ENCODE assay signal across 3 cellular contexts in genomic region chr1:150555198-150555970, GRCh38.
TF ChIP-seq lines count a peak whose summit lies in the region.

No MANE protein-coding gene starts in this region.

TF ChIP-seq in GM23338, 12 proteins besides CTCF, POLR2A, EP300 and RAD21:
- TF ChIP-seq STAT1 (IDR thresholded peaks at IDR 0.05; ENCODE audit: unreplicated experiment) (no peak), ZNF114 (CRISPR knock-in tag; IDR thresholded peaks at IDR 0.05) (no peak)

TF ChIP-seq in WTC11, 78 proteins besides CTCF, POLR2A, EP300 and RAD21:
- no peak for TF ChIP-seq MAX (CRISPR knock-in tag; IDR thresholded peaks at IDR 0.05)
- TF ChIP-seq NR3C1 (CRISPR knock-in tag; conservative IDR thresholded peaks at IDR 0.05; ENCODE audit: low read depth): no peak
- no peak for TF ChIP-seq NFYB (CRISPR knock-in tag; conservative IDR thresholded peaks at IDR 0.05; ENCODE audit: low read depth)
- no peak for TF ChIP-seq PREB (CRISPR knock-in tag; IDR thresholded peaks at IDR 0.05; ENCODE audit: borderline replicate concordance)
- no peak for TF ChIP-seq NR1H2 (CRISPR knock-in tag; IDR thresholded peaks at IDR 0.05)
- TF ChIP-seq GRHL2 (CRISPR knock-in tag; IDR thresholded peaks at IDR 0.05; ENCODE audit: insufficient replicate concordance, severe bottlenecking): no peak
- TF ChIP-seq TEAD1 (CRISPR knock-in tag; IDR thresholded peaks at IDR 0.05): no peak
- no peak for TF ChIP-seq EMX1 (CRISPR knock-in tag; IDR thresholded peaks at IDR 0.05)
- TF ChIP-seq ERG (CRISPR knock-in tag; IDR thresholded peaks at IDR 0.05): no peak
- TF ChIP-seq ZNF317 (CRISPR knock-in tag; IDR thresholded peaks at IDR 0.05; ENCODE audit: borderline replicate concordance, low read depth): no peak
- no peak for TF ChIP-seq IRF1 (CRISPR knock-in tag; IDR thresholded peaks at IDR 0.05)
- TF ChIP-seq ZNF263 (CRISPR knock-in tag; IDR thresholded peaks at IDR 0.05; ENCODE audit: low read depth): no peak

TF ChIP-seq in endothelial cell of umbilical vein, 7 proteins besides CTCF, POLR2A, EP300 and RAD21:
- no peak for TF ChIP-seq GATA2 (IDR thresholded peaks at IDR 0.05; ENCODE audit: insufficient read depth, insufficient read length, low read depth, low read length)
- TF ChIP-seq FOS (IDR thresholded peaks at IDR 0.05; ENCODE audit: borderline replicate concordance, insufficient read depth, low read length): no peak
- no peak for TF ChIP-seq EZH2 (IDR thresholded peaks at IDR 0.05; ENCODE audit: borderline replicate concordance, low read depth, low read length, severe bottlenecking)
- TF ChIP-seq POLR2AphosphoS5 (IDR thresholded peaks at IDR 0.05; ENCODE audit: insufficient read depth, low read depth, low read length): peak; percentile 1
- TF ChIP-seq MAX (IDR thresholded peaks at IDR 0.05; ENCODE audit: insufficient read depth, insufficient read length): peak; percentile 76
- no peak for TF ChIP-seq MYC (IDR thresholded peaks at IDR 0.05; ENCODE audit: low read depth, low read length)
- no peak for TF ChIP-seq JUN (IDR thresholded peaks at IDR 0.05; ENCODE audit: borderline replicate concordance, insufficient read depth, insufficient read length, low read depth)
